Comparison of ENCODE assay signal across 9 cellular contexts in the genomic region with DNA sequence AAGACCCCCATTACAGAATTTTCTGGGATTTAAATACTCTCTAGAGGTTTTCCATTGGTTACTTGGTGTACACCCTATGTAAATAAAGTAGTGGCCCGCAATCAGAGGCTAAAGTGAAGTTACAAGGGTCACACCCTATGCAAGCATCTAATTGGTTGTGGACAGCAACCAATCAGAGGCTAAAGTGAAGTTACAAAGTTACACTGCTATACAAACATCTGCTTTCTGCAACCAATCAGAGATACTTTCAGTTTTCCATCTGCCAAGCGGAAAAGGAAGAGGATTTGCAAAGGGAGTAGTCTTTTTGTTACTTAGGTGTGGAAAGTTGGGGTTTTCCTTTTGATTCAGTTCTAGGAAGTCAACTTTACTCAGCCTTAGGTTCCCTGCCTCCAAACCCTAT. TPM values are rescaled to one million over a fixed set of nuclear protein-coding genes. Genes with fewer than 3 reads are reported as not detected.
DNase-seq lines count a peak whose midpoint lies in the region; ATAC-seq lines count a peak whose summit lies in the region.
"Had no signal": no experiment of that assay in that cellular context is flagged by ENCODE, and none has a peak within 500 bp of the region (broad histone marks: within the 10 kb centered on the region; RNA-seq: fewer than 3 reads in every experiment).

No MANE protein-coding gene starts in this region.

- peak overlapping the region; percentile 63 to 99 (median 82) for H3K4me3 Mint-ChIP-seq in CD8-positive, alpha-beta memory T cell
- peak overlapping the region; percentile 49 for H3K4me3 Mint-ChIP-seq in dendritic cell treated with granulocyte-macrophage colony-stimulating factor and Interleukin-4, amounts not matched to agents 40 ng/mL and 50 ng/mL, for 4 days
- H3K4me3 Mint-ChIP-seq in naive thymus-derived CD4-positive, alpha-beta T cell, result peak overlapping the region; percentile 70 to 100 (median 88)

- peaks cover 19 to 42% (median 23%) of the 10 kb centered on the region in 3 donors for H3K4me1 Mint-ChIP-seq in CD8-positive, alpha-beta memory T cell
- H3K4me1 Mint-ChIP-seq in dendritic cell treated with granulocyte-macrophage colony-stimulating factor and Interleukin-4, amounts not matched to agents 40 ng/mL and 50 ng/mL, for 4 days (ENCODE audit: low read depth), result no peaks in the 10 kb centered on the region
- peaks cover 0 to 31% (median 27%) of the 10 kb centered on the region in 7 donors for H3K4me1 Mint-ChIP-seq in naive thymus-derived CD4-positive, alpha-beta T cell

- POLR2A ChIA-PET in CD8-positive, alpha-beta memory T cell (lab: Charles Lee), result no interaction called here
- POLR2A ChIA-PET in naive thymus-derived CD4-positive, alpha-beta T cell (lab: Charles Lee), result interaction anchor here (0.7 to 3.7 kb wide), 4 partner anchors 9 to 119 kb away, joined by 3 to 14 read pairs (median 5); a partner anchor contains a TSS

- intact Hi-C loops in dendritic cell treated with granulocyte-macrophage colony-stimulating factor and Interleukin-4, amounts not matched to agents 40 ng/mL and 50 ng/mL, for 4 days (cut with micrococcal nuclease), result loop anchor here (5.0 kb wide), 1 partner anchor 109 kb away; a partner anchor contains a TSS
- intact Hi-C loops in naive thymus-derived CD4-positive, alpha-beta T cell (cut with micrococcal nuclease), result loop anchor here (5.0 to 10.0 kb wide), 4 partner anchors 103 to 1613 kb away; a partner anchor contains a TSS

- H3K9me3 ChIP-seq in CD8-positive, alpha-beta memory T cell (ENCODE audit: low read length), result no peaks in the 10 kb centered on the region
- no peaks in the 10 kb centered on the region for H3K9me3 ChIP-seq in naive thymus-derived CD4-positive, alpha-beta T cell (ENCODE audit: control insufficient read depth in 2 of 3, low read length in 3 of 3)

- no peaks in the 10 kb centered on the region for H3K9me3 Mint-ChIP-seq in CD8-positive, alpha-beta memory T cell
- no peaks in the 10 kb centered on the region for H3K9me3 Mint-ChIP-seq in dendritic cell treated with granulocyte-macrophage colony-stimulating factor and Interleukin-4, amounts not matched to agents 40 ng/mL and 50 ng/mL, for 4 days
- H3K9me3 Mint-ChIP-seq in naive thymus-derived CD4-positive, alpha-beta T cell, result peaks cover 0 to 2% (median 0%) of the 10 kb centered on the region in 11 donors

- CTCF ChIA-PET in CD8-positive, alpha-beta memory T cell (lab: Charles Lee), result interaction anchor here (1.3 to 2.1 kb wide), 2 partner anchors 111 to 237 kb away, joined by 3 to 7 read pairs; a partner anchor contains a TSS
- CTCF ChIA-PET in naive thymus-derived CD4-positive, alpha-beta T cell (lab: Charles Lee), result interaction anchor here (0.6 kb wide), 1 partner anchor 318 kb away, joined by 3 read pairs; no protein-coding TSS in a partner anchor

- ATAC-seq in naive thymus-derived CD4-positive, alpha-beta T cell, result peak; percentile 62

- peak overlapping the region; percentile 29 to 99 (median 89) for H3K27ac Mint-ChIP-seq in CD8-positive, alpha-beta memory T cell
- no peak overlapping the region for H3K27ac Mint-ChIP-seq in dendritic cell treated with granulocyte-macrophage colony-stimulating factor and Interleukin-4, amounts not matched to agents 40 ng/mL and 50 ng/mL, for 4 days
- peak overlapping the region; percentile 56 to 100 (median 88) for H3K27ac Mint-ChIP-seq in naive thymus-derived CD4-positive, alpha-beta T cell

- peak in 3 of 5 donors; percentile 13 to 59 (median 52) for DNase-seq in CD8-positive, alpha-beta memory T cell
- DNase-seq in M059J (ENCODE audit: low read depth), result peak; percentile 59
- peak in 7 of 9 donors; percentile 48 to 66 (median 60) for DNase-seq in naive thymus-derived CD4-positive, alpha-beta T cell
- DNase-seq in NCI-H2171 treated with DMSO at 0.1 percent for 48 hours (lab: John Stamatoyannopoulos, UW), result no peak
- no peak for DNase-seq in NOMO-1 treated with DMSO at 0.1 percent for 48 hours (lab: John Stamatoyannopoulos, UW; ENCODE audit: unreplicated experiment)
- DNase-seq in NCI-H1417 (lab: John Stamatoyannopoulos, UW), result no peak
- no peak for DNase-seq in HK-2 (ENCODE audit: unreplicated experiment)
- DNase-seq: T1000 had no signal

- H3K27ac ChIP-seq in CD8-positive, alpha-beta memory T cell (ENCODE audit: low read depth, low read length), result peak overlapping the region; percentile 16
- peak overlapping the region; percentile 63 for H3K27ac ChIP-seq in naive thymus-derived CD4-positive, alpha-beta T cell (ENCODE audit: low read depth, low read length)

- H3K4me1 ChIP-seq in CD8-positive, alpha-beta memory T cell (ENCODE audit: insufficient read depth, low read length), result peaks cover 13% of the 10 kb centered on the region
- peaks cover 7 to 8% of the 10 kb centered on the region in 2 donors for H3K4me1 ChIP-seq in naive thymus-derived CD4-positive, alpha-beta T cell (ENCODE audit: control insufficient read depth in 2 of 2, insufficient read depth in 2 of 2, low read length in 2 of 2)

- no peaks in the 10 kb centered on the region for H3K36me3 ChIP-seq in CD8-positive, alpha-beta memory T cell (ENCODE audit: insufficient read depth, low read length)
- no peaks in the 10 kb centered on the region for H3K36me3 ChIP-seq in naive thymus-derived CD4-positive, alpha-beta T cell (ENCODE audit: control insufficient read depth in 2 of 3, insufficient read depth in 3 of 3, low read length in 3 of 3)

- H3K27me3 ChIP-seq in CD8-positive, alpha-beta memory T cell (ENCODE audit: insufficient read depth, low read length, poor library complexity, severe bottlenecking), result no peaks in the 10 kb centered on the region
- H3K27me3 ChIP-seq in naive thymus-derived CD4-positive, alpha-beta T cell (ENCODE audit: control insufficient read depth in 2 of 2, insufficient read depth in 2 of 2, low read length in 2 of 2), result no peaks in the 10 kb centered on the region

- peak overlapping the region; percentile 65 for H3K4me3 ChIP-seq in CD8-positive, alpha-beta memory T cell (ENCODE audit: low read length)
- H3K4me3 ChIP-seq in naive thymus-derived CD4-positive, alpha-beta T cell (ENCODE audit: low read length), result peak overlapping the region; percentile 67

- peaks cover 0 to 7% (median 0%) of the 10 kb centered on the region in 3 donors for H3K36me3 Mint-ChIP-seq in CD8-positive, alpha-beta memory T cell
- peaks cover 9% of the 10 kb centered on the region for H3K36me3 Mint-ChIP-seq in dendritic cell treated with granulocyte-macrophage colony-stimulating factor and Interleukin-4, amounts not matched to agents 40 ng/mL and 50 ng/mL, for 4 days (ENCODE audit: low read depth)
- peaks cover 0 to 3% (median 0%) of the 10 kb centered on the region in 5 donors for H3K36me3 Mint-ChIP-seq in naive thymus-derived CD4-positive, alpha-beta T cell

- peaks cover 0 to 3% of the 10 kb centered on the region in 2 donors for H3K27me3 Mint-ChIP-seq in CD8-positive, alpha-beta memory T cell
- H3K27me3 Mint-ChIP-seq in dendritic cell treated with granulocyte-macrophage colony-stimulating factor and Interleukin-4, amounts not matched to agents 40 ng/mL and 50 ng/mL, for 4 days, result no peaks in the 10 kb centered on the region
- no peaks in the 10 kb centered on the region for H3K27me3 Mint-ChIP-seq in naive thymus-derived CD4-positive, alpha-beta T cell

RNA-seq across cellular contexts. Expression of a gene that starts 2.0 kb away (rescaled TPM):
- total RNA-seq in CD8-positive, alpha-beta memory T cell, result 10 to 100 TPM; 56.6 to 61.1 TPM
- 80.8 TPM for polyA plus RNA-seq in CD8-positive, alpha-beta memory T cell
- 46.0 and 60.1 TPM in 2 replicates for total RNA-seq in M059J (2014; rRNA removed; shearing (Covaris generic))
- total RNA-seq in naive thymus-derived CD4-positive, alpha-beta T cell, result 100 to 1,000 TPM in 4 of 5 experiments, 10 to 100 TPM in 1; 90.1 to 126 (median 114) TPM
- polyA plus RNA-seq in naive thymus-derived CD4-positive, alpha-beta T cell, result 10 to 100 TPM; 64.2 to 83.8 TPM

Comparison
In these comparisons a context has a peak if more than half of its experiments do, and no peak if none do; other contexts are left out.
1. DNase-seq: peak in CD8-positive, alpha-beta memory T cell (3 of 5), M059J (single experiment) and naive thymus-derived CD4-positive, alpha-beta T cell (7 of 9); none in NCI-H2171 treated with DMSO at 0.1 percent for 48 hours (single experiment), NOMO-1 treated with DMSO at 0.1 percent for 48 hours (single experiment), NCI-H1417 (0 of 3) and HK-2 (single experiment).
2. Peak in every context shown above with its lines, with median percentiles within 50 percentile points of each other: H3K4me3 Mint-ChIP-seq.